28 cellular contexts compared by ENCODE assay signal in genomic region chr5:53814819-53815218, GRCh38.
A peak's percentile ranks its signal among the peaks of the same experiment; 100 is the strongest.
DNase-seq lines count a peak whose midpoint lies in the region; ATAC-seq, FAIRE-seq and TF ChIP-seq lines count a peak whose summit lies in the region.
"Had no signal": no experiment of that assay in that cellular context is flagged by ENCODE, and none has a peak within 500 bp of the region (broad histone marks: within the 10 kb centered on the region; RNA-seq: fewer than 3 reads in every experiment).

No MANE protein-coding gene starts in this region.

- H3K79me2 ChIP-seq in MM.1S (ENCODE audit: low read length) = no peaks in the 10 kb centered on the region

- peak overlapping the region; percentile 31; the same call in 1 of the 2 replicates for H3K4me2 ChIP-seq in MM.1S (ENCODE audit: low read depth, low read length)
- H3K4me2 ChIP-seq: GM23338, SK-N-SH had no signal

- no peak overlapping the region for H3K27ac ChIP-seq in MM.1S (ENCODE audit: low read length)
- H3K27ac ChIP-seq: 22Rv1, C4-2B, HL-60 had no signal

- FAIRE-seq in GM12891 (lab: Jason Lieb, UNC) (no peak), GM19239 (lab: Jason Lieb, UNC) (peak; percentile 57)

- no peak overlapping the region for H3K4me3 ChIP-seq in MM.1S (ENCODE audit: low read length)
- H3K4me3 ChIP-seq: GM23338 had no signal

- no peaks in the 10 kb centered on the region for H4K20me1 ChIP-seq in MM.1S (ENCODE audit: insufficient read depth, low read length)

- no peaks in the 10 kb centered on the region for H3F3A ChIP-seq in MM.1S (ENCODE audit: insufficient read depth, low read length)

- no peaks in the 10 kb centered on the region for H3K9me3 ChIP-seq in MM.1S (replicated peaks; ENCODE audit: insufficient read depth, low read length)
- H3K9me3 ChIP-seq: SK-N-SH had no signal

- ATAC-seq in GM21723 (IDR thresholded peaks at IDR 0.05; ENCODE audit: unreplicated experiment) (peak; percentile 50), GM21423 (IDR thresholded peaks at IDR 0.05; ENCODE audit: unreplicated experiment) (no peak), GM19397 (IDR thresholded peaks at IDR 0.05; ENCODE audit: unreplicated experiment) (no peak), HG03457 (IDR thresholded peaks at IDR 0.05; ENCODE audit: unreplicated experiment) (no peak)
- ATAC-seq: Panc1 had no signal

- 0 out of 2 replicates have a peak overlapping the region, but pooled peaks have one; percentile 12 for H2AFZ ChIP-seq in MM.1S (ENCODE audit: low read length)
- H2AFZ ChIP-seq: GM23338 had no signal

- H3K27me3 ChIP-seq in MM.1S (replicated peaks; ENCODE audit: insufficient read depth, low read length) = no peaks in the 10 kb centered on the region

- no peak for DNase-seq in GM12891 (ENCODE audit: insufficient read length, low spot score)
- no peak for DNase-seq in GM19239 (ENCODE audit: insufficient read length, low spot score)
- no peak for DNase-seq in MM.1S
- DNase-seq in NCI-H2081 treated with DMSO at 0.1 percent for 48 hours (lab: John Stamatoyannopoulos, UW) = no peak
- DNase-seq: AML-193; Calu3; CD8-positive, alpha-beta memory T cell; GF-D8; HCEC 1CT; KG1; NCI-H1105 treated with DMSO at 0.1 percent for 48 hours; NCI-H2029 treated with DMSO at 0.1 percent for 48 hours; NCI-H2171; NCI-H345; NCI-H524; NCI-H774; SIG-M5; SK-N-SH; T-helper 2 cell had no signal

- no peaks in the 10 kb centered on the region for H3K9me2 ChIP-seq in MM.1S (replicated peaks; ENCODE audit: insufficient read depth, low read length)
- H3K9me2 ChIP-seq: SK-N-SH had no signal

- no peak overlapping the region for H3K9ac ChIP-seq in MM.1S (ENCODE audit: low read length)
- H3K9ac ChIP-seq: SK-N-SH had no signal

- TF ChIP-seq CTCF in MM.1S (IDR thresholded peaks at IDR 0.05; ENCODE audit: low read length) = no peak

- no peaks in the 10 kb centered on the region for H3K36me3 ChIP-seq in MM.1S (replicated peaks; ENCODE audit: insufficient read depth, low read length)

- H3K4me1 ChIP-seq in MM.1S (ENCODE audit: low read length) = peaks cover 17% of the 10 kb centered on the region

- TF ChIP-seq POLR2A in GM12891 (IDR thresholded peaks at IDR 0.05; ENCODE audit: low read depth, low read length) = no peak

TF ChIP-seq in GM12891, 5 proteins besides CTCF, POLR2A, EP300 and RAD21:
- no peak for TF ChIP-seq POU2F2 (IDR thresholded peaks at IDR 0.05; ENCODE audit: low read depth, low read length)
- no peak for TF ChIP-seq PAX5 (IDR thresholded peaks at IDR 0.05; ENCODE audit: insufficient read depth, low read length, severe bottlenecking)
- TF ChIP-seq TAF1 (IDR thresholded peaks at IDR 0.05; ENCODE audit: low read depth, low read length) = no peak
- peak; percentile 29; the same call in 1 of the 2 replicates for TF ChIP-seq SPI1 (IDR thresholded peaks at IDR 0.05; ENCODE audit: low read depth, low read length)
- no peak for TF ChIP-seq POLR2AphosphoS5 (IDR thresholded peaks at IDR 0.05; ENCODE audit: low read depth, low read length)
